8 cellular contexts compared by ENCODE assay signal in genomic region chr10:111076191-111076681, GRCh38. TPM values are rescaled to one million over a fixed set of nuclear protein-coding genes. Genes with fewer than 3 reads are reported as not detected.
DNase-seq lines count a peak whose midpoint lies in the region; ATAC-seq and TF ChIP-seq lines count a peak whose summit lies in the region.

No MANE protein-coding gene starts in this region.

- H3K4me3 Mint-ChIP-seq in activated CD4-positive, alpha-beta memory T cell treated with anti-CD3 and anti-CD28 coated beads, Interleukin-2, amount 10 ng/mL, durations not matched to agents 7 days and 5 days = peak overlapping the region; percentile 36
- peak overlapping the region; percentile 82 to 86 for H3K4me3 Mint-ChIP-seq in stimulated activated naive CD8-positive, alpha-beta T cell treated with anti-CD3 and anti-CD28 coated beads, Interleukin-15, amount 100 ng/mL, for 72 hours

- no peaks in the 10 kb centered on the region for H3K36me3 ChIP-seq in mucosa of rectum (ENCODE audit: control insufficient read depth in 2 of 2, insufficient read depth in 2 of 2, low read length in 2 of 2)

- H3K36me3 Mint-ChIP-seq in activated CD4-positive, alpha-beta memory T cell treated with anti-CD3 and anti-CD28 coated beads, Interleukin-2, amount 10 ng/mL, durations not matched to agents 7 days and 5 days (ENCODE audit: low read depth) = no peaks in the 10 kb centered on the region

- POLR2A ChIA-PET in AG04450 (lab: Yijun Ruan, JAX) = no interaction called here
- POLR2A ChIA-PET in activated CD4-positive, alpha-beta memory T cell treated with anti-CD3 and anti-CD28 coated beads, Interleukin-2, amount 10 ng/mL, durations not matched to agents 7 days and 5 days (lab: Charles Lee) = no interaction called here

- H3K4me3 ChIP-seq in AG04450 (ENCODE audit: low read depth, low read length) (peak overlapping the region; percentile 43), epithelial cell of proximal tubule (ENCODE audit: low read depth, low read length) (peak overlapping the region; percentile 47), mucosa of rectum (ENCODE audit: low read length in 2 of 2) (peak overlapping the region; percentile 66 to 74)

- CTCF ChIA-PET in AG04450 (lab: Charles Lee) = interaction anchor here (0.5 to 2.0 kb wide), 13 partner anchors 9 to 1061 kb away, joined by 3 to 10 read pairs (median 3); no protein-coding TSS in a partner anchor
- CTCF ChIA-PET in activated CD4-positive, alpha-beta memory T cell treated with anti-CD3 and anti-CD28 coated beads, Interleukin-2, amount 10 ng/mL, durations not matched to agents 7 days and 5 days (lab: Charles Lee) = interaction anchor here (0.7 to 1.1 kb wide), 6 partner anchors 11 to 522 kb away, joined by 3 to 8 read pairs (median 4); no protein-coding TSS in a partner anchor

- no peaks in the 10 kb centered on the region for H3K9me3 Mint-ChIP-seq in activated CD4-positive, alpha-beta memory T cell treated with anti-CD3 and anti-CD28 coated beads, Interleukin-2, amount 10 ng/mL, durations not matched to agents 7 days and 5 days
- peaks cover 0 to 5% of the 10 kb centered on the region in 2 donors for H3K9me3 Mint-ChIP-seq in stimulated activated naive CD8-positive, alpha-beta T cell treated with anti-CD3 and anti-CD28 coated beads, Interleukin-15, amount 100 ng/mL, for 72 hours

- ATAC-seq in GM18498 (IDR thresholded peaks at IDR 0.05; ENCODE audit: unreplicated experiment) (peak; percentile 75), HG02973 (IDR thresholded peaks at IDR 0.05; ENCODE audit: unreplicated experiment) (peak; percentile 75)
- ATAC-seq in stimulated activated naive CD8-positive, alpha-beta T cell treated with anti-CD3 and anti-CD28 coated beads, Interleukin-15, amount 100 ng/mL, for 72 hours = peak; percentile 75

- H3K4me1 Mint-ChIP-seq in activated CD4-positive, alpha-beta memory T cell treated with anti-CD3 and anti-CD28 coated beads, Interleukin-2, amount 10 ng/mL, durations not matched to agents 7 days and 5 days = peaks cover 11% of the 10 kb centered on the region
- H3K4me1 Mint-ChIP-seq in stimulated activated naive CD8-positive, alpha-beta T cell treated with anti-CD3 and anti-CD28 coated beads, Interleukin-15, amount 100 ng/mL, for 72 hours = peaks cover 36% of the 10 kb centered on the region

- TF ChIP-seq CTCF in AG04450 (IDR thresholded peaks at IDR 0.05; ENCODE audit: low read depth, low read length) (peak; percentile 65), epithelial cell of proximal tubule (conservative IDR thresholded peaks at IDR 0.05; ENCODE audit: low read depth, low read length) (peak; percentile 78)

- no peak overlapping the region for H3K27ac ChIP-seq in AG04450 (ENCODE audit: low read depth, low read length)
- peak overlapping the region in 1 of 2 donors; percentile 58 for H3K27ac ChIP-seq in mucosa of rectum (ENCODE audit: low read depth in 2 of 2, low read length in 2 of 2)

- DNase-seq in AG04450 (ENCODE audit: low read depth, low spot score) (no peak), NCI-H2227 treated with DMSO at 0.1 percent for 48 hours (lab: John Stamatoyannopoulos, UW) (peak; percentile 38), epithelial cell of proximal tubule (ENCODE audit: low read depth) (peak; percentile 12)
- peak; percentile 51 for DNase-seq in activated CD4-positive, alpha-beta memory T cell treated with anti-CD3 and anti-CD28 coated beads, Interleukin-2, amount 10 ng/mL, durations not matched to agents 7 days and 5 days
- peak; percentile 62 to 64 for DNase-seq in stimulated activated naive CD8-positive, alpha-beta T cell treated with anti-CD3 and anti-CD28 coated beads, Interleukin-15, amount 100 ng/mL, for 72 hours

- H3K27me3 ChIP-seq in AG04450 (ENCODE audit: control insufficient read depth, insufficient read depth, low read length) (peaks cover 65% of the 10 kb centered on the region), mucosa of rectum (ENCODE audit: control insufficient read depth in 2 of 2, insufficient read depth in 2 of 2, low read length in 2 of 2) (peaks cover 13 to 27% of the 10 kb centered on the region in 2 donors)

- peaks cover 7 to 17% of the 10 kb centered on the region in 2 donors for H3K4me1 ChIP-seq in mucosa of rectum (ENCODE audit: control insufficient read depth in 2 of 2, insufficient read depth in 2 of 2, low read length in 2 of 2)

- H3K9me3 ChIP-seq in AG04450 (ENCODE audit: control insufficient read depth, insufficient read depth, low read length) (peaks cover 15% of the 10 kb centered on the region), mucosa of rectum (ENCODE audit: control insufficient read depth in 2 of 2, low read length in 2 of 2) (no peaks in the 10 kb centered on the region)

- H3K27ac Mint-ChIP-seq in activated CD4-positive, alpha-beta memory T cell treated with anti-CD3 and anti-CD28 coated beads, Interleukin-2, amount 10 ng/mL, durations not matched to agents 7 days and 5 days = no peak overlapping the region
- H3K27ac Mint-ChIP-seq in stimulated activated naive CD8-positive, alpha-beta T cell treated with anti-CD3 and anti-CD28 coated beads, Interleukin-15, amount 100 ng/mL, for 72 hours = peak overlapping the region in 1 of 2 donors; percentile 7

- H3K9ac ChIP-seq in mucosa of rectum (ENCODE audit: low read depth in 1 of 2, low read length in 2 of 2) = peak overlapping the region; percentile 32 to 42

- peaks cover 66% of the 10 kb centered on the region for H3K27me3 Mint-ChIP-seq in activated CD4-positive, alpha-beta memory T cell treated with anti-CD3 and anti-CD28 coated beads, Interleukin-2, amount 10 ng/mL, durations not matched to agents 7 days and 5 days
- peaks cover 89% of the 10 kb centered on the region for H3K27me3 Mint-ChIP-seq in stimulated activated naive CD8-positive, alpha-beta T cell treated with anti-CD3 and anti-CD28 coated beads, Interleukin-15, amount 100 ng/mL, for 72 hours

RNA-seq across cellular contexts. Expression of gene ADRA2A, which starts 0.6 kb away (rescaled TPM):
- not detected in 2 replicates for polyA plus RNA-seq in AG04450 (2011; rRNA removed)
- polyA minus RNA-seq in AG04450 (2011; rRNA and poly(A)+ RNA removed) = not detected in 2 replicates
- total RNA-seq in activated CD4-positive, alpha-beta memory T cell treated with anti-CD3 and anti-CD28 coated beads, Interleukin-2, amount 10 ng/mL, durations not matched to agents 7 days and 5 days = not detected
- 0.06 TPM in 1 of 2 replicates, not detected in the other for total RNA-seq in epithelial cell of proximal tubule
